ENCODE assay signal across 29 cellular contexts in the genomic region with DNA sequence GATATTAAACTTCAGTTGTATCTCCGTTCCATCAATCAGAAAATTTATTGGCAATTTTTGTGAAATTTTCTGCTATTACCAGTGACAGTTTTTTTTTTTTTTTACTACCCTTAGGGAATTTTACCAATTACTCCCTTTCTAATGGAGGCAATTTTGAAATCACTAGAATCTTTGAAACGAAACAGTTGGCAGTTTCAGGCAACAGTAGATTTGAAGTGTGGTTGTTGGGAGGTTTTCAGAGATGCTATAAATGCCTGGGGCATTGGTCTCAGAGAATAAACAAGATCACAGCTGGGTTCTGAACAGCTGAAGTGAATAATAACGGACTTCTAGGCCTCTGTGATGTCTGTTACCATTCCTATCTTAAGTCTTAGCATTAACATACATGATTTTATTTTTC.
"Had no signal": no experiment of that assay in that cellular context is flagged by ENCODE, and none has a peak within 500 bp of the region (broad histone marks: within the 10 kb centered on the region; RNA-seq: fewer than 3 reads in every experiment).

No MANE protein-coding gene starts in this region.

- H3K9ac ChIP-seq: neural progenitor cell had no signal

- H3K9me3 ChIP-seq: colonic mucosa, ovary, psoas muscle, thyroid gland, vagina had no signal

- H3K4me1 ChIP-seq: colonic mucosa, esophagus squamous epithelium, heart right ventricle, left lung, psoas muscle, sigmoid colon, suprapubic skin, thyroid gland, vagina had no signal

- H3K4me2 ChIP-seq: neural progenitor cell had no signal

- H2AFZ ChIP-seq: neural progenitor cell had no signal

- DNase-seq: colonic mucosa; dermis blood vessel endothelial cell; effector memory CD4-positive, alpha-beta T cell; esophagus squamous epithelium; foreskin melanocyte; glutamatergic neuron; heart right ventricle; hippocampal formation; left cardiac atrium; left lung; mesendoderm; midbrain; natural killer cell; ovary; posterior cingulate gyrus; psoas muscle; right cardiac atrium; sigmoid colon; stimulated activated CD4-positive, alpha-beta T cell treated with anti-CD3 and anti-CD28 coated beads, Interleukin-1b, Interleukin-23, amount 100 ng/mL, for 48 hours; stimulated activated CD4-positive, alpha-beta T cell treated with anti-CD3 and anti-CD28 coated beads, Interleukin-4, amount 100 ng/mL, for 1 hour; stimulated activated CD8-positive, alpha-beta memory T cell treated with anti-CD3 and anti-CD28 coated beads, Interleukin-4, amount 100 ng/mL, for 48 hours; stimulated activated naive CD4-positive, alpha-beta T cell; stimulated activated naive CD8-positive, alpha-beta T cell treated with anti-CD3 and anti-CD28 coated beads, Interleukin-15, amount 100 ng/mL, for 72 hours; thyroid gland; trophoblast cell had no signal

- H3K36me3 ChIP-seq: colonic mucosa, esophagus squamous epithelium, heart right ventricle, left lung, neural progenitor cell, ovary, sigmoid colon, suprapubic skin, thyroid gland, vagina had no signal

- H3K27me3 ChIP-seq: colonic mucosa, esophagus squamous epithelium, heart right ventricle, left lung, neural progenitor cell, sigmoid colon, suprapubic skin, thyroid gland, vagina had no signal

- H3K4me3 ChIP-seq: colonic mucosa, esophagus squamous epithelium, heart right ventricle, left lung, neural progenitor cell, ovary, psoas muscle, sigmoid colon, skin epidermis, suprapubic skin, thyroid gland, vagina had no signal

- ATAC-seq: heart right ventricle; left cardiac atrium; left lung; natural killer cell; psoas muscle; right cardiac atrium; stimulated activated naive CD8-positive, alpha-beta T cell treated with anti-CD3 and anti-CD28 coated beads, Interleukin-15, amount 100 ng/mL, for 72 hours had no signal

- H3K27ac ChIP-seq: colonic mucosa, esophagus squamous epithelium, heart right ventricle, left lung, neural progenitor cell, ovary, psoas muscle, sigmoid colon, skin epidermis, suprapubic skin, thyroid gland, vagina had no signal
